ENCODE assay signal across 21 cellular contexts in the genomic region with DNA sequence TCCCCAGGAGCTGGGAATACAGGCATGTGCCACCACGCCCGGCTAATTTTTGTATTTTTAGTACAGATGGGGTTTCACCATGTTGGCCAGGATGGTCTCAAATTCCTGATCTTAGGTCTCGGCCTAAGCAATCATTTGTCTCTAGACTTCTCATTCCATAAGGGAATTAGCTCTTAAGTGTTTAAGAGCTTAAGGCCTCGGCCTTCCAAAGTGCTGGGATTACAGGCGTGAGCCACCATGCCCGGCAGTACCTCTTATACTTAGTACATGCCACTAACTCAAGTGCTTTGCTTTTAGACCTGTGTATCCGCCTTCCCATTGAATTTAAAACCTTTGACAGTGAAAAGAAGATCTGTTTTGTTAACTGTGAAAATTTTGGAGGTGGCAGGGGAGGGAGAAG. TPM values are rescaled to one million over a fixed set of nuclear protein-coding genes. Genes with fewer than 3 reads are reported as not detected.
DNase-seq lines count a peak whose midpoint lies in the region; ATAC-seq and TF ChIP-seq lines count a peak whose summit lies in the region.
"Had no signal": no experiment of that assay in that cellular context is flagged by ENCODE, and none has a peak within 500 bp of the region (broad histone marks: within the 10 kb centered on the region; RNA-seq: fewer than 3 reads in every experiment).

No MANE protein-coding gene starts in this region.

- no peak for TF ChIP-seq CTCF in WERI-Rb-1 (IDR thresholded peaks at IDR 0.05; ENCODE audit: low read depth, low read length)

- CTCF ChIA-PET in activated CD8-positive, alpha-beta memory T cell treated with anti-CD3 and anti-CD28 coated beads, Interleukin-2, amount 10 ng/mL, durations not matched to agents 7 days and 5 days (lab: Charles Lee): interaction anchor here (0.6 to 4.3 kb wide), 6 partner anchors 9 to 774 kb away, joined by 3 to 22 read pairs (median 5); partner anchors contain the start of gene IL21R

- H3K27ac ChIP-seq in WERI-Rb-1: peak overlapping the region; percentile 44
- H3K27ac ChIP-seq: 22Rv1, A549, BLaER1 had no signal

- H3K4me1 Mint-ChIP-seq in activated CD8-positive, alpha-beta memory T cell treated with anti-CD3 and anti-CD28 coated beads, Interleukin-2, amount 10 ng/mL, durations not matched to agents 7 days and 5 days: peaks cover 29% of the 10 kb centered on the region

- no peak overlapping the region for H3K27ac Mint-ChIP-seq in activated CD8-positive, alpha-beta memory T cell treated with anti-CD3 and anti-CD28 coated beads, Interleukin-2, amount 10 ng/mL, durations not matched to agents 7 days and 5 days
- H3K27ac Mint-ChIP-seq: CD4-positive, alpha-beta memory T cell; IgD-negative memory B cell had no signal

- in situ Hi-C loops in G401 (cut with HindIII; ENCODE audit: low sequenced_read_pairs): no loop called here

- ATAC-seq in activated CD8-positive, alpha-beta memory T cell treated with anti-CD3 and anti-CD28 coated beads, Interleukin-2, amount 10 ng/mL, durations not matched to agents 7 days and 5 days: no peak
- no peak for ATAC-seq in GM19351 (IDR thresholded peaks at IDR 0.05; ENCODE audit: unreplicated experiment)
- ATAC-seq: A549 had no signal

- H3K27me3 ChIP-seq in WERI-Rb-1 (ENCODE audit: insufficient read depth, low read depth, severe bottlenecking): no peaks in the 10 kb centered on the region
- H3K27me3 ChIP-seq: BLaER1 had no signal

- H3K4me3 ChIP-seq in WERI-Rb-1 (ENCODE audit: low read depth, low read length): no peak overlapping the region
- H3K4me3 ChIP-seq: A549, BLaER1 had no signal

- H3K36me3 ChIP-seq in WERI-Rb-1: no peaks in the 10 kb centered on the region
- H3K36me3 ChIP-seq: BLaER1 had no signal

- peaks cover 3% of the 10 kb centered on the region for H3K9me3 ChIP-seq in WERI-Rb-1 (ENCODE audit: severe bottlenecking)

- H3K36me3 Mint-ChIP-seq in activated CD8-positive, alpha-beta memory T cell treated with anti-CD3 and anti-CD28 coated beads, Interleukin-2, amount 10 ng/mL, durations not matched to agents 7 days and 5 days: peaks cover 29% of the 10 kb centered on the region

- no peaks in the 10 kb centered on the region for H3K27me3 Mint-ChIP-seq in activated CD8-positive, alpha-beta memory T cell treated with anti-CD3 and anti-CD28 coated beads, Interleukin-2, amount 10 ng/mL, durations not matched to agents 7 days and 5 days

- peaks cover 17% of the 10 kb centered on the region for H3K9me3 Mint-ChIP-seq in activated CD8-positive, alpha-beta memory T cell treated with anti-CD3 and anti-CD28 coated beads, Interleukin-2, amount 10 ng/mL, durations not matched to agents 7 days and 5 days (ENCODE audit: low read depth)

- no peak overlapping the region for H3K4me3 Mint-ChIP-seq in activated CD8-positive, alpha-beta memory T cell treated with anti-CD3 and anti-CD28 coated beads, Interleukin-2, amount 10 ng/mL, durations not matched to agents 7 days and 5 days
- H3K4me3 Mint-ChIP-seq: CD14-positive monocyte; CD4-positive, alpha-beta memory T cell; IgD-negative memory B cell had no signal

- peak; percentile 26 for DNase-seq in activated CD8-positive, alpha-beta memory T cell treated with anti-CD3 and anti-CD28 coated beads for 24 hours
- DNase-seq in activated CD8-positive, alpha-beta memory T cell treated with anti-CD3 and anti-CD28 coated beads, Interleukin-2, amount 10 ng/mL, durations not matched to agents 7 days and 5 days: no peak
- DNase-seq in NCI-H524 (lab: John Stamatoyannopoulos, UW) (peak; percentile 84 to 90), WERI-Rb-1 (peak; percentile 75), ecto neural progenitor cell (ENCODE audit: low spot score) (peak; percentile 9), G401 (ENCODE audit: low spot score) (no peak)
- DNase-seq in effector CD8-positive, alpha-beta T cell (lab: John Stamatoyannopoulos, UW): no peak
- DNase-seq: AML-193; CD4-positive, alpha-beta memory T cell; DMS 273 treated with DMSO at 0.1 percent for 48 hours; DMS53; DND-41; EL; GOT3; H7 had no signal

RNA-seq across cellular contexts. Expression of gene IL21R, which starts 16.6 kb away (rescaled TPM):
- 10 to 100 TPM; 24.6 to 38.0 TPM for total RNA-seq in activated CD8-positive, alpha-beta memory T cell treated with anti-CD3 and anti-CD28 coated beads, Interleukin-2, amount 10 ng/mL, durations not matched to agents 7 days and 5 days
- total RNA-seq in G401 (2014; rRNA removed; shearing (Covaris generic)): 0.18 TPM in 1 of 2 replicates, not detected in the other

Comparison
In these comparisons a context has a peak if more than half of its experiments do, and no peak if none do; other contexts are left out.
1. DNase-seq: peak in activated CD8-positive, alpha-beta memory T cell treated with anti-CD3 and anti-CD28 coated beads for 24 hours (single experiment), NCI-H524 (2 of 2), WERI-Rb-1 (single experiment) and ecto neural progenitor cell (single experiment); none in activated CD8-positive, alpha-beta memory T cell treated with anti-CD3 and anti-CD28 coated beads, Interleukin-2, amount 10 ng/mL, durations not matched to agents 7 days and 5 days (single experiment), effector CD8-positive, alpha-beta T cell (single experiment) and G401 (single experiment).
2. RNA of gene IL21R, which starts 16.6 kb away (total RNA-seq): 24.6 to 38.0 TPM in activated CD8-positive, alpha-beta memory T cell treated with anti-CD3 and anti-CD28 coated beads, Interleukin-2, amount 10 ng/mL, durations not matched to agents 7 days and 5 days; 0.18 TPM in G401; every median in the first group is over 10 times any median in the second.